Comparison of ENCODE assay signal across 18 cellular contexts in genomic region chr4:25727711-25728493, GRCh38.
DNase-seq lines count a peak whose midpoint lies in the region; ATAC-seq and TF ChIP-seq lines count a peak whose summit lies in the region.
"Had no signal": no experiment of that assay in that cellular context is flagged by ENCODE, and none has a peak within 500 bp of the region (broad histone marks: within the 10 kb centered on the region; RNA-seq: fewer than 3 reads in every experiment).

No MANE protein-coding gene starts in this region.

- H3K27me3 ChIP-seq in foreskin keratinocyte = no peaks in the 10 kb centered on the region
- H3K27me3 ChIP-seq: transverse colon had no signal

- no peak overlapping the region for H3K27ac Mint-ChIP-seq in stimulated activated effector memory CD8-positive, alpha-beta T cell treated with anti-CD3 and anti-CD28 coated beads, Interleukin-12 subunit alpha, Interleukin-12 subunit beta, amount 100 ng/mL, for 72 hours
- H3K27ac Mint-ChIP-seq: activated CD8-positive, alpha-beta T cell treated with anti-CD3 and anti-CD28 coated beads for 36 hours had no signal

- H3K4me3 Mint-ChIP-seq in stimulated activated effector memory CD8-positive, alpha-beta T cell treated with anti-CD3 and anti-CD28 coated beads, Interleukin-12 subunit alpha, Interleukin-12 subunit beta, amount 100 ng/mL, for 72 hours = no peak overlapping the region
- H3K4me3 Mint-ChIP-seq: activated CD8-positive, alpha-beta T cell treated with anti-CD3 and anti-CD28 coated beads for 36 hours; central memory CD8-positive, alpha-beta T cell had no signal

- ATAC-seq in GM19035 (IDR thresholded peaks at IDR 0.05; ENCODE audit: unreplicated experiment) (peak; percentile 42), HG03442 (IDR thresholded peaks at IDR 0.05; ENCODE audit: unreplicated experiment) (peak; percentile 55), foreskin keratinocyte (peak; percentile 19), HG02885 (IDR thresholded peaks at IDR 0.05; ENCODE audit: poor library complexity, unreplicated experiment) (no peak)
- no peak for ATAC-seq in stimulated activated effector memory CD8-positive, alpha-beta T cell treated with anti-CD3 and anti-CD28 coated beads, Interleukin-12 subunit alpha, Interleukin-12 subunit beta, amount 100 ng/mL, for 72 hours
- ATAC-seq: activated CD8-positive, alpha-beta T cell treated with anti-CD3 and anti-CD28 coated beads for 36 hours; sciatic nerve; SK-N-SH treated with all-trans-retinoic acid at 6 μM for 48 hours had no signal

- peak; percentile 37 for DNase-seq in COLO668 (lab: John Stamatoyannopoulos, UW; ENCODE audit: unreplicated experiment)
- peak; percentile 4 to 26 for DNase-seq in foreskin keratinocyte
- DNase-seq in globus pallidus (ENCODE audit: low spot score) = no peak
- DNase-seq in H4 (ENCODE audit: low spot score) = no peak
- no peak for DNase-seq in stimulated activated effector memory CD8-positive, alpha-beta T cell treated with anti-CD3 and anti-CD28 coated beads, Interleukin-12 subunit alpha, Interleukin-12 subunit beta, amount 100 ng/mL, for 72 hours (ENCODE audit: low spot score in 2 of 2)
- DNase-seq: activated CD8-positive, alpha-beta T cell treated with anti-CD3 and anti-CD28 coated beads for 36 hours; Caco-2; NCI-H1105; NCI-H524 treated with DMSO at 0.1 percent for 48 hours; stimulated activated CD4-positive, alpha-beta T cell treated with anti-CD3 and anti-CD28 coated beads, Interleukin-4, amount 100 ng/mL, for 1 hour; transverse colon had no signal

- no peaks in the 10 kb centered on the region for H3K4me1 ChIP-seq in foreskin keratinocyte
- H3K4me1 ChIP-seq: Caco-2, transverse colon had no signal

- no peak for TF ChIP-seq CTCF in foreskin keratinocyte (conservative IDR thresholded peaks at IDR 0.05)

- no peaks in the 10 kb centered on the region for H3K36me3 Mint-ChIP-seq in stimulated activated effector memory CD8-positive, alpha-beta T cell treated with anti-CD3 and anti-CD28 coated beads, Interleukin-12 subunit alpha, Interleukin-12 subunit beta, amount 100 ng/mL, for 72 hours

- peaks cover 7% of the 10 kb centered on the region for H3K4me1 Mint-ChIP-seq in stimulated activated effector memory CD8-positive, alpha-beta T cell treated with anti-CD3 and anti-CD28 coated beads, Interleukin-12 subunit alpha, Interleukin-12 subunit beta, amount 100 ng/mL, for 72 hours

- no peaks in the 10 kb centered on the region for H3K9me3 Mint-ChIP-seq in stimulated activated effector memory CD8-positive, alpha-beta T cell treated with anti-CD3 and anti-CD28 coated beads, Interleukin-12 subunit alpha, Interleukin-12 subunit beta, amount 100 ng/mL, for 72 hours
- H3K9me3 Mint-ChIP-seq: central memory CD8-positive, alpha-beta T cell had no signal

- no peak overlapping the region for H3K27ac ChIP-seq in foreskin keratinocyte
- H3K27ac ChIP-seq: neutrophil, transverse colon had no signal

Comparison
In these comparisons a context has a peak if more than half of its experiments do, and no peak if none do; other contexts are left out.
1. DNase-seq: peak in COLO668 (single experiment) and foreskin keratinocyte (2 of 2); none in globus pallidus (single experiment), H4 (single experiment) and stimulated activated effector memory CD8-positive, alpha-beta T cell treated with anti-CD3 and anti-CD28 coated beads, Interleukin-12 subunit alpha, Interleukin-12 subunit beta, amount 100 ng/mL, for 72 hours (0 of 2).
2. ATAC-seq: peak in GM19035 (single experiment), HG03442 (single experiment) and foreskin keratinocyte (single experiment); none in HG02885 (single experiment) and stimulated activated effector memory CD8-positive, alpha-beta T cell treated with anti-CD3 and anti-CD28 coated beads, Interleukin-12 subunit alpha, Interleukin-12 subunit beta, amount 100 ng/mL, for 72 hours (single experiment).